ENCODE assay signal across 8 cellular contexts in the genomic region with DNA sequence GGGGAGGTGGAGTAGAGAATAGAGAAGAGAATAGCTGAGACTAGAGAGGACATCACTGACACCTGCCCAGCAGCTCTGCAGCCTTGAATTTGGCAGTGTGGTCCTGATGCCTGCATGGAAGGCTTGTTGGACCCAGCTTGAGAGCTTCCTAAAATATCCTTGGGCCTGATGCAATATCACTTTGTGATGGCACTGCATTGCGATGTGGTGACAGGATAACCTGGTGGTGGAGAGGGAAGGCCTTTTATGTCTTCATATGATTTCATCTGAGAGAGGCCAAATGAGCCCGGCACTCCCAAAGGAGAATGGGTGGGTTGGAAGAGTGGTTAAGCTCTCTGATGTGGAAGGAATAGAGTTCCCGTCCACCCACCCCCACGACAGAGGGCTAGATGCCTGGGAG.
DNase-seq lines count a peak whose midpoint lies in the region; TF ChIP-seq lines count a peak whose summit lies in the region.

No MANE protein-coding gene starts in this region.

- no peaks in the 10 kb centered on the region for H3K27me3 ChIP-seq in iPS-20b (ENCODE audit: insufficient read depth, low read length)
- no peaks in the 10 kb centered on the region for H3K27me3 ChIP-seq in testis

- H3K9me3 ChIP-seq in iPS-20b (ENCODE audit: insufficient read depth, low read depth, low read length): no peaks in the 10 kb centered on the region
- H3K9me3 ChIP-seq in testis: no peaks in the 10 kb centered on the region

- 44 to 65% methylated on average over 4 of the region's 4 CpGs for WGBS in testis, 2 donors

- DNase-seq in SIG-M5 treated with dmso at 0.1 percent for 504 hours (lab: John Stamatoyannopoulos, UW; ENCODE audit: unreplicated experiment) (peak; percentile 28), SIG-M5 (lab: John Stamatoyannopoulos, UW) (no peak), testis (no peak), NCI-H1930 (lab: John Stamatoyannopoulos, UW) (no peak), NCI-H1105 treated with DMSO at 0.1 percent for 48 hours (lab: John Stamatoyannopoulos, UW) (no peak), GM10248 (ENCODE audit: extremely low spot score) (no peak)
- no peak for DNase-seq in activated T-helper 1 cell treated with anti-CD3 and anti-CD28 coated beads, Interleukin-12 subunit alpha, Interleukin-12 subunit beta, Interleukin-2, Interleukin-4 antibody, amounts not matched to agents 30 ng/mL and 10 ng/mL and 1 ng/mL, durations not matched to agents 14 hours and 24 hours and 36 hours (ENCODE audit: low spot score)

- peak overlapping the region; percentile 85; the same call in 1 of the 2 replicates for H3K9ac ChIP-seq in iPS-20b (ENCODE audit: low read depth, low read length)

- peaks cover 40% of the 10 kb centered on the region for H3K4me1 Mint-ChIP-seq in activated T-helper 1 cell treated with anti-CD3 and anti-CD28 coated beads, Interleukin-12 subunit alpha, Interleukin-12 subunit beta, Interleukin-2, Interleukin-4 antibody, amounts not matched to agents 30 ng/mL and 10 ng/mL and 1 ng/mL, durations not matched to agents 14 hours and 24 hours and 36 hours (ENCODE audit: low read depth)

- CTCF ChIA-PET in GM10248 (lab: Yijun Ruan, JAX): interaction anchor here (1.4 to 3.7 kb wide), 5 partner anchors 10 to 315 kb away, joined by 3 to 24 read pairs (median 5); no protein-coding TSS in a partner anchor

- H3K36me3 ChIP-seq in iPS-20b (ENCODE audit: insufficient read depth, low read depth, low read length) (no peaks in the 10 kb centered on the region), testis (ENCODE audit: low read depth, missing control alignments) (no peaks in the 10 kb centered on the region)

- H3K36me3 Mint-ChIP-seq in activated T-helper 1 cell treated with anti-CD3 and anti-CD28 coated beads, Interleukin-12 subunit alpha, Interleukin-12 subunit beta, Interleukin-2, Interleukin-4 antibody, amounts not matched to agents 30 ng/mL and 10 ng/mL and 1 ng/mL, durations not matched to agents 14 hours and 24 hours and 36 hours (ENCODE audit: low read depth): no peaks in the 10 kb centered on the region

- H3K27ac ChIP-seq in iPS-20b (ENCODE audit: low read length): peak overlapping the region; percentile 70
- H3K27ac ChIP-seq in testis: peak overlapping the region; percentile 49 to 75

- H3K4me3 Mint-ChIP-seq in activated T-helper 1 cell treated with anti-CD3 and anti-CD28 coated beads, Interleukin-12 subunit alpha, Interleukin-12 subunit beta, Interleukin-2, Interleukin-4 antibody, amounts not matched to agents 30 ng/mL and 10 ng/mL and 1 ng/mL, durations not matched to agents 14 hours and 24 hours and 36 hours: peak overlapping the region; percentile 46

- TF ChIP-seq POLR2A in testis (IDR thresholded peaks at IDR 0.05): no peak

- peak overlapping the region; percentile 3 for H3K27ac Mint-ChIP-seq in activated T-helper 1 cell treated with anti-CD3 and anti-CD28 coated beads, Interleukin-12 subunit alpha, Interleukin-12 subunit beta, Interleukin-2, Interleukin-4 antibody, amounts not matched to agents 30 ng/mL and 10 ng/mL and 1 ng/mL, durations not matched to agents 14 hours and 24 hours and 36 hours

- 0 out of 2 replicates have a peak overlapping the region, but pooled peaks have one; percentile 72 for H3K4me3 ChIP-seq in iPS-20b (ENCODE audit: low read length)
- H3K4me3 ChIP-seq in testis: no peak overlapping the region

- H3K4me1 ChIP-seq in iPS-20b (ENCODE audit: insufficient read depth, low read length): peaks cover 44% of the 10 kb centered on the region
- peaks cover 14% of the 10 kb centered on the region for H3K4me1 ChIP-seq in testis

- TF ChIP-seq CTCF in testis (IDR thresholded peaks at IDR 0.05) (no peak), GM10248 (IDR thresholded peaks at IDR 0.05; ENCODE audit: control extremely low read depth, extremely low read depth, low read depth, missing control alignments) (no peak)

- H3K27me3 Mint-ChIP-seq in activated T-helper 1 cell treated with anti-CD3 and anti-CD28 coated beads, Interleukin-12 subunit alpha, Interleukin-12 subunit beta, Interleukin-2, Interleukin-4 antibody, amounts not matched to agents 30 ng/mL and 10 ng/mL and 1 ng/mL, durations not matched to agents 14 hours and 24 hours and 36 hours (ENCODE audit: insufficient read depth): peaks cover 1% of the 10 kb centered on the region

- POLR2A ChIA-PET in GM10248 (lab: Yijun Ruan, JAX): no interaction called here

- no peaks in the 10 kb centered on the region for H3K9me3 Mint-ChIP-seq in activated T-helper 1 cell treated with anti-CD3 and anti-CD28 coated beads, Interleukin-12 subunit alpha, Interleukin-12 subunit beta, Interleukin-2, Interleukin-4 antibody, amounts not matched to agents 30 ng/mL and 10 ng/mL and 1 ng/mL, durations not matched to agents 14 hours and 24 hours and 36 hours

- intact Hi-C loops in activated T-helper 1 cell treated with anti-CD3 and anti-CD28 coated beads, Interleukin-12 subunit alpha, Interleukin-12 subunit beta, Interleukin-2, Interleukin-4 antibody, amounts not matched to agents 30 ng/mL and 10 ng/mL and 1 ng/mL, durations not matched to agents 14 hours and 24 hours and 36 hours (cut with micrococcal nuclease): loop anchor here (5.0 to 10.0 kb wide), 4 partner anchors 216 to 1227 kb away; partner anchors contain the start of genes TMEM167A, XRCC4 and ZCCHC9
- intact Hi-C loops in testis (cut with DNase I; ENCODE audit: low total_unique reads): loop anchor here (10.0 kb wide), 1 partner anchor 346 kb away; no protein-coding TSS in a partner anchor
